In the genomic region with DNA sequence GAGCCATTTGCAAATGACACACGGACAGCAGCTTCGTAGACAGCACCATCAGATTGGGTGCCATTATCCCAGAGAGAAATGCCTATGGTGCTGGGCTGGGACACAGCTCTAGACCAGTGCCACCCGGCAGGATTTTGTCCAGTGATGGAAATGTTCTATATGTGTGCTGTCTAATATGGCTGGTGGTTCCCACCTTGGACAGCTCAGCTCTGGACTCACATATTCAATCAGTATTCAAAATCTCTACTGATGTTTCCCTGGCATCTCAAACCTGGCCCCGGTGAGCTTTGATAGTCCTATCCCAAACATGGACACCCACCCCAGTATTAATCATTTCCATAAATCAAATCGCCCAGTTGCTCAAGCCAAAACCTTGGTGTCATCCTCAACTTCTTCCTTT, we compare ENCODE assay signal across 28 cellular contexts. TPM values are rescaled to one million over a fixed set of nuclear protein-coding genes. Genes with fewer than 3 reads are reported as not detected.
"Had no signal": no experiment of that assay in that cellular context is flagged by ENCODE, and none has a peak within 500 bp of the region (broad histone marks: within the 10 kb centered on the region; RNA-seq: fewer than 3 reads in every experiment).

No MANE protein-coding gene starts in this region.

- H3K4me1 Mint-ChIP-seq: naive thymus-derived CD8-positive, alpha-beta T cell; stimulated activated memory B cell treated with anti-CD40 and anti-IgM and Interleukin-4, amounts not matched to agents 10 μg/mL and 1 μg/mL and 100 μg/mL, for 72 hours had no signal

- H3K36me3 Mint-ChIP-seq: naive thymus-derived CD8-positive, alpha-beta T cell; stimulated activated memory B cell treated with anti-CD40 and anti-IgM and Interleukin-4, amounts not matched to agents 10 μg/mL and 1 μg/mL and 100 μg/mL, for 72 hours had no signal

- H3K27ac ChIP-seq: coronary artery, esophagus squamous epithelium, heart right ventricle, lower lobe of right lung, psoas muscle, sigmoid colon, transverse colon, upper lobe of right lung, uterus had no signal

- H3K4me3 Mint-ChIP-seq: effector memory CD8-positive, alpha-beta T cell; naive thymus-derived CD8-positive, alpha-beta T cell; nephron progenitor cell; stimulated activated memory B cell treated with anti-CD40 and anti-IgM and Interleukin-4, amounts not matched to agents 10 μg/mL and 1 μg/mL and 100 μg/mL, for 72 hours had no signal

- H3K27me3 Mint-ChIP-seq: stimulated activated memory B cell treated with anti-CD40 and anti-IgM and Interleukin-4, amounts not matched to agents 10 μg/mL and 1 μg/mL and 100 μg/mL, for 72 hours had no signal

- DNase-seq: dermis blood vessel endothelial cell; effector memory CD8-positive, alpha-beta T cell; erythroblast; esophagus squamous epithelium; foreskin melanocyte; glutamatergic neuron; heart right ventricle; hippocampal formation; kidney glomerular epithelial cell; left ventricle myocardium superior; lower lobe of right lung; naive thymus-derived CD8-positive, alpha-beta T cell; nephron progenitor cell; nucleus accumbens; psoas muscle; right cardiac atrium; sigmoid colon; stimulated activated CD4-positive, alpha-beta T cell treated with anti-CD3 and anti-CD28 coated beads, Interleukin-4, amount 100 ng/mL, for 4 hours; stimulated activated naive CD8-positive, alpha-beta T cell treated with anti-CD3 and anti-CD28 coated beads, Interleukin-15, Interleukin-2, amounts not matched to agents 100 U/mL and 50 U/mL, for 24 hours; transverse colon; upper lobe of right lung; uterus had no signal

- H3K27ac Mint-ChIP-seq: effector memory CD8-positive, alpha-beta T cell; nephron progenitor cell; stimulated activated memory B cell treated with anti-CD40 and anti-IgM and Interleukin-4, amounts not matched to agents 10 μg/mL and 1 μg/mL and 100 μg/mL, for 72 hours had no signal

- H3K27me3 ChIP-seq: transverse colon, uterus had no signal

- ATAC-seq: effector memory CD8-positive, alpha-beta T cell; heart right ventricle; left ventricle myocardium superior; lower lobe of right lung; naive thymus-derived CD8-positive, alpha-beta T cell; psoas muscle; right cardiac atrium; stimulated activated memory B cell treated with anti-CD40 and anti-IgM and Interleukin-4, amounts not matched to agents 10 μg/mL and 1 μg/mL and 100 μg/mL, for 72 hours; stimulated activated naive CD8-positive, alpha-beta T cell treated with anti-CD3 and anti-CD28 coated beads, Interleukin-15, Interleukin-2, amounts not matched to agents 100 U/mL and 50 U/mL, for 24 hours; upper lobe of right lung had no signal

- H3K9me3 Mint-ChIP-seq: effector memory CD8-positive, alpha-beta T cell; naive thymus-derived CD8-positive, alpha-beta T cell; nephron progenitor cell; stimulated activated memory B cell treated with anti-CD40 and anti-IgM and Interleukin-4, amounts not matched to agents 10 μg/mL and 1 μg/mL and 100 μg/mL, for 72 hours had no signal

RNA-seq across cellular contexts. Expression of a gene that starts 23.0 kb away (rescaled TPM):
- total RNA-seq: dermis blood vessel endothelial cell; mesenteric fat pad; myocyte; naive thymus-derived CD8-positive, alpha-beta T cell; osteocyte; psoas muscle; skeletal muscle tissue; uterus had no signal
- polyA plus RNA-seq: naive thymus-derived CD8-positive, alpha-beta T cell had no signal
